8 cellular contexts compared by ENCODE assay signal in the genomic region with DNA sequence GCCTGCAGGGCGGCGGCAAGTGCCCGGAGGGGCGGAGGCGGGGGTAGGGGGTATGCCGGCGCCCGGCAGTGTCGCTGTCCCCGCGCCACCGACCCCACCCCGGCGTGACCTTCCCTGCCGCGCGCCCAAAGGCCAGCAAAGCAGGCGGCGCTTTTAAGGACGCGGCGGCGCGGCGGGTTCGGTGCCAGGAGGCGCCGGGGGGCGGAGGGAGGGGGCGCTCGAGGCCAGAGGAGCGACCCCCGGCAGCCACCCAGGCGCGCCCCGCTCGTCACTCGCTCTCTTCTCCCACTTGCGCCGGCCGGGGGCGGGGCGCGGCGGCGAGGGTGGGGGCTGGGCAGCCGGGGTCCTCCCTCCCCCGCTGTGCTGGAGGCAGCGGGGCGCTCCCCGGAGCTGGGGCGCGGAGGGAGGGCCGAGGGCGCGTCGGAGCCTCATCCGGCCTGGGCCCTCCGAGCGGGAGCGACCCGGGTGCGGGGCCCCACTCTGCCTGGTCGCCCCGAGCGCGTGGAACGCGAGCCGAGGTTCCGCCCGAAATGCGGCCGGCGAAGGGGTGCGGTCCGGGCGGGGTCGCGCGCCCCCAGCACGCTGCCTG. TPM values are rescaled to one million over a fixed set of nuclear protein-coding genes. Genes with fewer than 3 reads are reported as not detected.
DNase-seq lines count a peak whose midpoint lies in the region; ATAC-seq and FAIRE-seq lines count a peak whose summit lies in the region.

No MANE protein-coding gene starts in this region.

- no peaks in the 10 kb centered on the region for H3K9me3 Mint-ChIP-seq in activated T-cell treated with anti-CD3 and anti-CD28 coated beads, Interleukin-2, amount 50 U/mL, for 4 hours

- H3K4me1 ChIP-seq in iPS-15b (ENCODE audit: control insufficient read depth, insufficient read depth, low read length): no peaks in the 10 kb centered on the region

- H3K4me3 ChIP-seq in iPS-15b (ENCODE audit: low read depth, low read length) (peak overlapping the region; percentile 59), skin epidermis (peak overlapping the region; percentile 56 to 81 (median 62))

- no peaks in the 10 kb centered on the region for H3K9me3 ChIP-seq in iPS-15b (ENCODE audit: control insufficient read depth, insufficient read depth, low read length)

- no peaks in the 10 kb centered on the region for H3K36me3 ChIP-seq in iPS-15b (ENCODE audit: control insufficient read depth, insufficient read depth, low read length)

- peaks cover 73% of the 10 kb centered on the region for H3K27me3 ChIP-seq in iPS-15b (ENCODE audit: control insufficient read depth, insufficient read depth, low read length)

- H3K4me3 Mint-ChIP-seq in activated T-cell treated with anti-CD3 and anti-CD28 coated beads, Interleukin-2, amount 50 U/mL, for 4 hours: peak overlapping the region; percentile 67

- H3K4me1 Mint-ChIP-seq in activated T-cell treated with anti-CD3 and anti-CD28 coated beads, Interleukin-2, amount 50 U/mL, for 4 hours (ENCODE audit: low read depth): peaks cover 2% of the 10 kb centered on the region

- DNase-seq in activated T-cell treated with anti-CD3 and anti-CD28 coated beads, Interleukin-2, amount 50 U/mL, for 4 hours: no peak
- DNase-seq in activated T-cell treated with anti-CD3 and anti-CD28 coated beads, Interleukin-2, amount 50 U/mL, for 1 hour: no peak
- peak in 43 of 58 donors; percentile 46 to 87 (median 71) for DNase-seq in anterior cingulate cortex (lab: John Stamatoyannopoulos, UW)
- no peak for DNase-seq in NK-92 (lab: John Stamatoyannopoulos, UW; ENCODE audit: unreplicated experiment)
- no peak for DNase-seq in GM19239 (ENCODE audit: insufficient read length, low spot score)

- H3K9ac ChIP-seq in iPS-15b (ENCODE audit: low read depth, low read length): peak overlapping the region; percentile 47

- peak; percentile 56 for ATAC-seq in activated T-cell treated with anti-CD3 and anti-CD28 coated beads, Interleukin-2, amount 50 U/mL, for 4 hours
- no peak for ATAC-seq in GM21367 (IDR thresholded peaks at IDR 0.05; ENCODE audit: unreplicated experiment)

- H3K27me3 Mint-ChIP-seq in activated T-cell treated with anti-CD3 and anti-CD28 coated beads, Interleukin-2, amount 50 U/mL, for 4 hours (ENCODE audit: low read depth): peaks cover 63% of the 10 kb centered on the region

- no peaks in the 10 kb centered on the region for H3K36me3 Mint-ChIP-seq in activated T-cell treated with anti-CD3 and anti-CD28 coated beads, Interleukin-2, amount 50 U/mL, for 4 hours (ENCODE audit: insufficient read depth)

- no peak for FAIRE-seq in GM19239 (lab: Jason Lieb, UNC)

- H3K27ac ChIP-seq in skin epidermis: peak overlapping the region; percentile 74 to 97 (median 93)

RNA-seq across cellular contexts. Expression of gene BAHCC1, which starts 8.5 kb away (rescaled TPM):
- total RNA-seq in activated T-cell treated with anti-CD3 and anti-CD28 coated beads, Interleukin-2, amount 50 U/mL, for 4 hours: under 1 TPM; 0.08 to 0.19 (median 0.08) TPM

Comparison
In these comparisons a context has a peak if more than half of its experiments do, and no peak if none do; other contexts are left out.
1. DNase-seq: peak in anterior cingulate cortex (43 of 58); none in activated T-cell treated with anti-CD3 and anti-CD28 coated beads, Interleukin-2, amount 50 U/mL, for 4 hours (single experiment), activated T-cell treated with anti-CD3 and anti-CD28 coated beads, Interleukin-2, amount 50 U/mL, for 1 hour (single experiment), NK-92 (single experiment) and GM19239 (single experiment).